8 cellular contexts compared by ENCODE assay signal in the genomic region with DNA sequence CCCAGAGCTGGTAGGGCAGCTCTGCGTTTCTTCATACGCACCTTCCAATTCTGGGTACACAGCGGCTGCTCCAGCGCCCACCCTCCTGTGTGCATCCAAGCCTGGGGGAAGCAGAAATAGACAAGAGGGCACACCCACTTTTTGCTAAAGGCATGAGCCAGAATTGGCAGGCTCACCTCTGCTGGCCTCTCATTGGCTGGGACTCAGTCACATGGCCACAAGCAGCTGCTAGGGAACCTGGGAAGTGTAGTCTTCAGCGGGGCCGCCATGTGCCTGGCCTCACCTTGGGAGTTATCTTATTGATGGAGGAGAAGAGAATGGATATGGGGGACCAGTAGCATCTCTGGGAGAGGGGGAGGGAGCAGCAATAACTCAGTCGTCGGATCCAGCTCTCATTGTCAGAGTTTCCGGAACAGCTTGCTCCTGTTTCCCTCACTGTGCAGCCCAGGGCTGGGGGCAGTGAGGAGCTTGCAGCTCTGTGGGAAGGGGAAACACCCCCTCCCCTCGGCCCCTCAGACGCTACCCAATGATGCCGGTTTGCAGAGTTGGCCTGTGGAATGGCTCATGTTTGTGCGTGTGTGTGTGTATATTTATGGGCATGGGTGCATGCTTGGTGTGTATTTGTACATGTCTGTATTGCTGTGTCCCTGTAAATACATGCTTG. TPM values are rescaled to one million over a fixed set of nuclear protein-coding genes. Genes with fewer than 3 reads are reported as not detected.
DNase-seq lines count a peak whose midpoint lies in the region; ATAC-seq lines count a peak whose summit lies in the region.

No MANE protein-coding gene starts in this region.

- ATAC-seq in GM18502 (IDR thresholded peaks at IDR 0.05; ENCODE audit: poor library complexity, unreplicated experiment), result peak; percentile 81
- peak; percentile 82 for ATAC-seq in HG03280 (IDR thresholded peaks at IDR 0.05; ENCODE audit: unreplicated experiment)
- ATAC-seq in HG03108 (IDR thresholded peaks at IDR 0.05; ENCODE audit: unreplicated experiment), result no peak

- DNase-seq in NCI-H774 (lab: John Stamatoyannopoulos, UW) (peak; percentile 48), dermis blood vessel endothelial cell (peak; percentile 74), medulla oblongata (ENCODE audit: extremely low spot score) (peak; percentile 87)
- DNase-seq in activated CD4-positive, alpha-beta T cell treated with anti-CD3 and anti-CD28 coated beads, Interleukin-2, amount 50 U/mL, for 4 hours, result peak; percentile 73 to 75
- peak; percentile 62 to 74 for DNase-seq in stimulated activated CD8-positive, alpha-beta memory T cell treated with anti-CD3 and anti-CD28 coated beads, Interleukin-2, amount 100 ng/mL, for 48 hours (ENCODE audit: low read depth in 2 of 2)

RNA-seq across cellular contexts. Expression of a gene that starts 11.8 kb away (rescaled TPM):
- total RNA-seq in dermis blood vessel endothelial cell, result 19.4 and 26.5 TPM in 2 replicates

RNA-seq across cellular contexts. Expression of a gene that starts 30.1 kb away (rescaled TPM):
- 150 and 159 TPM in 2 replicates for total RNA-seq in dermis blood vessel endothelial cell

RNA-seq across cellular contexts. Expression of a gene that starts 33.5 kb away (rescaled TPM):
- total RNA-seq in dermis blood vessel endothelial cell, result under 0.01 TPM in 1 of 2 replicates, not detected in the other

RNA-seq across cellular contexts. Expression of a gene that starts 42.3 kb away (rescaled TPM):
- total RNA-seq in dermis blood vessel endothelial cell, result 52.8 and 74.2 TPM in 2 replicates
